18 cellular contexts compared by ENCODE assay signal in the genomic region with DNA sequence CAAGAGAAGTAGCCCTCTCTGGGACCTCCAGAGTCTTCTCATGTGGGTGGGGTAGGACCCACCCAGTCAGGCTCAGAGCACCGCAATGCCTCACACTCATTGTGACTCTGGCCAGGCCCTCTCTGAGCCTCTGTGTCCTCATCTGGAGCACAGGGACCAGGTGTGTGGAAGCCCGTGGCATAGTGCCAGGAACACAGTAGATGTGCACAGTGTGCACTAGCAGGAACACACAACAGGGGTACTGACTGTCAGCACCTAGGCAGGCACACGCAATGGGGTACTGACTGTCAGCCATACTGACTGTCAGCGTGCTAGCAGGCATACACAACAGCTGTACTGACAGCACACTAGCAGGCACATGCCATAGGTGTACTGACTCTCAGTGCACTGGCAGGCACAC. TPM values are rescaled to one million over a fixed set of nuclear protein-coding genes. Genes with fewer than 3 reads are reported as not detected.
DNase-seq lines count a peak whose midpoint lies in the region; FAIRE-seq and TF ChIP-seq lines count a peak whose summit lies in the region.
"Had no signal": no experiment of that assay in that cellular context is flagged by ENCODE, and none has a peak within 500 bp of the region (broad histone marks: within the 10 kb centered on the region; RNA-seq: fewer than 3 reads in every experiment).

No MANE protein-coding gene starts in this region.

- H3K9me3 ChIP-seq in thymus (ENCODE audit: control insufficient read depth) = no peaks in the 10 kb centered on the region

- POLR2A ChIA-PET in RWPE1 (lab: Yijun Ruan, JAX; ENCODE audit: low non-redundant PET) = no interaction called here

- H3K27ac ChIP-seq in RWPE1 (peak overlapping the region; percentile 89), thymus (ENCODE audit: low read depth) (peak overlapping the region; percentile 80)

- FAIRE-seq in HTR-8/SVneo (lab: Jason Lieb, UNC) = peak; percentile 92
- FAIRE-seq: A204.1 had no signal

- no peak for TF ChIP-seq CTCF in RWPE1 (conservative IDR thresholded peaks at IDR 0.05; ENCODE audit: low read depth)

- H3K36me3 ChIP-seq in thymus (ENCODE audit: control insufficient read depth, insufficient read depth) = no peaks in the 10 kb centered on the region

- CTCF ChIA-PET in RWPE1 (lab: Yijun Ruan, JAX) = no interaction called here

- H3K27me3 ChIP-seq in thymus (ENCODE audit: control insufficient read depth, insufficient read depth) = no peaks in the 10 kb centered on the region

- peaks cover 36% of the 10 kb centered on the region for H3K4me1 ChIP-seq in thymus (ENCODE audit: control insufficient read depth, insufficient read depth, low read length)

- DNase-seq in NCI-H345 (lab: John Stamatoyannopoulos, UW) (peak; percentile 20), NCI-H345 treated with DMSO at 0.1 percent for 48 hours (lab: John Stamatoyannopoulos, UW; ENCODE audit: unreplicated experiment) (no peak), HTR-8/SVneo (ENCODE audit: insufficient read length, low spot score) (no peak), RWPE1 (ENCODE audit: low spot score) (no peak), NCI-H187 (lab: John Stamatoyannopoulos, UW) (no peak), NCI-H82 (lab: John Stamatoyannopoulos, UW) (no peak), NCI-H146 (lab: John Stamatoyannopoulos, UW) (no peak)
- DNase-seq: C1 segment of cervical spinal cord; COR-L47; DMS153; GOT3; MV-4-11; NCI-H2029 treated with DMSO at 0.1 percent for 48 hours; NCI-H524 treated with DMSO at 0.1 percent for 48 hours; NK-92 treated with Interleukin-12 subunit alpha and Interleukin-12 subunit beta, amount 100 ng/mL, for 24 hours; OCI-M1 had no signal

- 70% methylated on average over 4 of the region's 4 CpGs for WGBS in thymus

- H3K4me3 ChIP-seq in thymus (ENCODE audit: low read length) = no peak overlapping the region

RNA-seq across cellular contexts. Expression of gene STMN3, which starts 2.0 kb away (rescaled TPM):
- polyA plus RNA-seq in thymus = 77.9 TPM

RNA-seq across cellular contexts. Expression of gene RTEL1, which starts 2.9 kb away (rescaled TPM):
- polyA plus RNA-seq in thymus = 18.8 TPM

RNA-seq across cellular contexts. Expression of gene GMEB2, which starts 28.3 kb away (rescaled TPM):
- 16.3 TPM for polyA plus RNA-seq in thymus

RNA-seq across cellular contexts. Expression of gene TNFRSF6B, which starts 41.2 kb away (rescaled TPM):
- polyA plus RNA-seq in thymus = 34.7 TPM

RNA-seq across cellular contexts. Expression of gene ARFRP1, which starts 52.5 kb away (rescaled TPM):
- 94.0 TPM for polyA plus RNA-seq in thymus
